ENCODE assay signal across 8 cellular contexts in genomic region chr19:18203863-18204393, GRCh38. TPM values are rescaled to one million over a fixed set of nuclear protein-coding genes. Genes with fewer than 3 reads are reported as not detected.
A peak's percentile ranks its signal among the peaks of the same experiment; 100 is the strongest.
DNase-seq lines count a peak whose midpoint lies in the region; ATAC-seq lines count a peak whose summit lies in the region.

Gene RAB3A (minus strand): TSS chr19:18204042. CDS start chr19:18202740, 1,302 bp downstream.

- peaks cover 18% of the 10 kb centered on the region for H3K4me1 ChIP-seq in effector memory CD4-positive, alpha-beta T cell (ENCODE audit: control insufficient read depth, insufficient read depth, low read length, poor library complexity, severe bottlenecking)

- no peaks in the 10 kb centered on the region for H3K27me3 ChIP-seq in effector memory CD4-positive, alpha-beta T cell (replicated peaks; ENCODE audit: control insufficient read depth, insufficient read depth, low read length, poor library complexity, severe bottlenecking)

- H3K4me3 ChIP-seq in effector memory CD4-positive, alpha-beta T cell (ENCODE audit: insufficient read depth, low read depth, low read length, poor library complexity, severe bottlenecking) = peak within 1 kb of the TSS; percentile 79

- peak; percentile 83 for ATAC-seq in GM21360 (IDR thresholded peaks at IDR 0.05; ENCODE audit: unreplicated experiment)

- H3K27ac ChIP-seq in effector memory CD4-positive, alpha-beta T cell (ENCODE audit: insufficient read depth, low read length, poor library complexity, severe bottlenecking) = peak within 1 kb of the TSS; percentile 65

- no peaks in the 10 kb centered on the region for H3K9me3 ChIP-seq in effector memory CD4-positive, alpha-beta T cell (ENCODE audit: control insufficient read depth, low read length)

- DNase-seq in COLO668 (lab: John Stamatoyannopoulos, UW; ENCODE audit: unreplicated experiment) = peak; percentile 100
- peak; percentile 98 for DNase-seq in HT-29 (ENCODE audit: low spot score)
- DNase-seq in NOMO-1 (lab: John Stamatoyannopoulos, UW; ENCODE audit: unreplicated experiment in 2 of 2) = peak; percentile 100
- peak; percentile 95 to 97 (median 95) for DNase-seq in activated CD8-positive, alpha-beta memory T cell treated with anti-CD3 and anti-CD28 coated beads for 48 hours (ENCODE audit: low read depth in 2 of 3, low spot score in 2 of 3)
- DNase-seq in effector memory CD4-positive, alpha-beta T cell = peak; percentile 99 to 100 (median 99)
- DNase-seq in lung microvascular endothelial cell (ENCODE audit: low read depth in 2 of 2) = peak; percentile 100
- peak; percentile 97 to 99 (median 99) for DNase-seq in stimulated activated CD4-positive, alpha-beta T cell treated with anti-CD3 and anti-CD28 coated beads, TNF-alpha, amount 100 ng/mL, for 4 hours (ENCODE audit: low read depth in 3 of 3)

- no peaks in the 10 kb centered on the region for H3K36me3 ChIP-seq in effector memory CD4-positive, alpha-beta T cell (ENCODE audit: control insufficient read depth, insufficient read depth, low read length)

RNA-seq across cellular contexts. Expression of gene RAB3A, which starts in this region (rescaled TPM):
- 1.2 and 2.7 TPM in 2 replicates for total RNA-seq in HT-29 (2014; rRNA removed; shearing (Covaris generic))
- total RNA-seq in lung microvascular endothelial cell = 0.22 and 0.40 TPM in 2 replicates

Comparison
In these comparisons a context has a peak if more than half of its experiments do, and no peak if none do; other contexts are left out.
1. Peak in every context shown above with its lines: DNase-seq, ATAC-seq, H3K4me3 ChIP-seq and H3K27ac ChIP-seq.
2. Peak in DNase-seq in lung microvascular endothelial cell; RNA of the gene not detected or under 1 TPM.